19 cellular contexts compared by ENCODE assay signal in the genomic region with DNA sequence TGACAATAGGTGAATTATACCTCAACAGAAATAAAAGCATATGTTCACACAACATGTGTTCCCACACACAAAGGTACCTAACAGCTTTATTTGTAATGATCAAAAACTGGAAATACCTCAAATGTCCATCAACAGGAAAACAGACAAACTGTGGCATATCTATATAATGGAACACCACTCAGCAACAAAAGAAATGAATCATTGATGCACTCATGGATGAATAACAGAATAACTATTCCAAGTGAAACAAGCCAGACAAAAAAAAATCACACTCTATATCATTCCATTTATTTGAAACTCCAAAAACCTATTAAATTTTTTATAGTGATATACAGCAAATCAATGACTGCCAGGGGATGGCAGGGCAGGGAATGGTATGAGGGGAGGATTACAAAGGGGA.
"Had no signal": no experiment of that assay in that cellular context is flagged by ENCODE, and none has a peak within 500 bp of the region (broad histone marks: within the 10 kb centered on the region; RNA-seq: fewer than 3 reads in every experiment).

No MANE protein-coding gene starts in this region.

- DNase-seq: activated CD4-positive, alpha-beta T cell treated with anti-CD3 and anti-CD28 coated beads for 4 hours; activated CD8-positive, alpha-beta memory T cell treated with anti-CD3 and anti-CD28 coated beads, Interleukin-2, amount 50 U/mL, for 48 hours; activated CD8-positive, alpha-beta T cell treated with anti-CD3 and anti-CD28 coated beads, Interleukin-2, amount 10 ng/mL, durations not matched to agents 7 days and 5 days; activated effector memory CD4-positive, alpha-beta T cell treated with anti-CD3 and anti-CD28 coated beads, Interleukin-2, amount 50 U/mL, for 16 hours; activated naive CD4-positive, alpha-beta T cell treated with Interleukin-2 at 50 U/mL for 16 hours; activated T-cell treated with anti-CD3 and anti-CD28 coated beads, Interleukin-2, amount 50 U/mL, for 4 hours; amygdala; central memory CD4-positive, alpha-beta T cell; KG1; NCI-H1048; NCI-H146; NCI-H187 treated with DMSO at 0.1 percent for 48 hours; NCI-H2081 treated with DMSO at 0.1 percent for 48 hours; NCI-H446; NCI-H524; Right ventricle myocardium superior; RPMI8226; SJCRH30 had no signal

- H3K4me1 ChIP-seq: SJCRH30 had no signal

- H3K9me3 ChIP-seq: SJCRH30 had no signal

- H3K27ac ChIP-seq: SJCRH30 had no signal

- H3K4me3 ChIP-seq: SJCRH30 had no signal

- ATAC-seq: activated CD4-positive, CD25-positive, alpha-beta regulatory T cell treated with anti-CD3 and anti-CD28 coated beads, Interleukin-2, amount 50 U/mL, for 24 hours; activated CD8-positive, alpha-beta T cell treated with anti-CD3 and anti-CD28 coated beads, Interleukin-2, amount 10 ng/mL, durations not matched to agents 7 days and 5 days; activated T-cell treated with anti-CD3 and anti-CD28 coated beads, Interleukin-2, amount 50 U/mL, for 4 hours had no signal

- H3K36me3 ChIP-seq: SJCRH30 had no signal
